Comparison of ENCODE assay signal across 23 cellular contexts in the genomic region with DNA sequence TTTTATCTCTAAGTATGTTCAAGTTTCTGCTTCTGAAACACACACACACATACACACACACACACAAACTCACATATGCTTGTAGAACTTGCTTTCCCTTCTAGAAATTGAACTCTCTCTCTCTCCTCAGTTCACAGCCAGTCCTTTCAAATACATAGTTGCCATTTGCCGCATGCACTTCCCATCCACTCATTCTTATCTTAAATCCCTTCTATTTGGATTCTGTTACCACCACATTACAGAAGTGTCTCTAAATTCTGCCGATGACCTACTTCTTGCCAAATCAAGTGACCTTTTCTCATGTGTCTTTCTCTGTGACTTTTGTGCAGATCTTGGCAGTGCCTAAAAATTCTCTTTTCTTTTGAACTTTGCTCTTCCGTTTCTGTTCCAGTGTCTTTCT. TPM values are rescaled to one million over a fixed set of nuclear protein-coding genes. Genes with fewer than 3 reads are reported as not detected.
"Had no signal": no experiment of that assay in that cellular context is flagged by ENCODE, and none has a peak within 500 bp of the region (broad histone marks: within the 10 kb centered on the region; RNA-seq: fewer than 3 reads in every experiment).

No MANE protein-coding gene starts in this region.

- H3K27ac Mint-ChIP-seq: memory B cell; natural killer cell; progenitor cell of endocrine pancreas; stimulated activated effector memory CD8-positive, alpha-beta T cell treated with anti-CD3 and anti-CD28 coated beads, Interleukin-12 subunit alpha, Interleukin-12 subunit beta, amount 100 ng/mL, for 72 hours; type B pancreatic cell had no signal

- H3K36me3 Mint-ChIP-seq: memory B cell; natural killer cell; stimulated activated effector memory CD8-positive, alpha-beta T cell treated with anti-CD3 and anti-CD28 coated beads, Interleukin-12 subunit alpha, Interleukin-12 subunit beta, amount 100 ng/mL, for 72 hours; type B pancreatic cell had no signal

- H3K4me1 Mint-ChIP-seq: memory B cell; stimulated activated effector memory CD8-positive, alpha-beta T cell treated with anti-CD3 and anti-CD28 coated beads, Interleukin-12 subunit alpha, Interleukin-12 subunit beta, amount 100 ng/mL, for 72 hours had no signal

- H3K4me3 ChIP-seq: coronary artery, esophagus squamous epithelium, hepatocyte, lung, pancreas, sigmoid colon, stomach, tibial artery had no signal

- H3K9me3 Mint-ChIP-seq: memory B cell; natural killer cell; stimulated activated effector memory CD8-positive, alpha-beta T cell treated with anti-CD3 and anti-CD28 coated beads, Interleukin-12 subunit alpha, Interleukin-12 subunit beta, amount 100 ng/mL, for 72 hours had no signal

- H3K36me3 ChIP-seq: esophagus squamous epithelium, pancreas, sigmoid colon, stomach, tibial artery had no signal

- H3K27me3 Mint-ChIP-seq: progenitor cell of endocrine pancreas, type B pancreatic cell had no signal

- H3K4me3 Mint-ChIP-seq: memory B cell; natural killer cell; stimulated activated effector memory CD8-positive, alpha-beta T cell treated with anti-CD3 and anti-CD28 coated beads, Interleukin-12 subunit alpha, Interleukin-12 subunit beta, amount 100 ng/mL, for 72 hours; type B pancreatic cell had no signal

- H3K27ac ChIP-seq: coronary artery, esophagus squamous epithelium, hepatocyte, pancreas, sigmoid colon, stomach, tibial artery had no signal

- H3K9me3 ChIP-seq: esophagus squamous epithelium, pancreas, sigmoid colon, stomach, tibial artery had no signal

- H3K27me3 ChIP-seq: esophagus squamous epithelium, hepatocyte, pancreas, sigmoid colon, stomach, tibial artery had no signal

- H3K4me1 ChIP-seq: esophagus squamous epithelium, sigmoid colon had no signal

- DNase-seq: dermis blood vessel endothelial cell; effector memory CD4-positive, alpha-beta T cell; erythroblast; esophagus squamous epithelium; left colon; natural killer cell; pancreas; sigmoid colon; stimulated activated CD4-positive, alpha-beta T cell treated with anti-CD3 and anti-CD28 coated beads, Interleukin-2, amount 100 ng/mL, for 24 hours; stimulated activated CD4-positive, alpha-beta T cell treated with anti-CD3 and anti-CD28 coated beads, Interleukin-4, amount 100 ng/mL, for 24 hours; stimulated activated naive CD4-positive, alpha-beta T cell treated with Interleukin-2 at 50 U/mL for 16 hours; stomach; tibial artery had no signal

- ATAC-seq: left colon; natural killer cell; pancreas; stimulated activated effector memory CD8-positive, alpha-beta T cell treated with anti-CD3 and anti-CD28 coated beads, Interleukin-12 subunit alpha, Interleukin-12 subunit beta, amount 100 ng/mL, for 72 hours had no signal

RNA-seq across cellular contexts. Expression of a gene that starts 7.5 kb away (rescaled TPM):
- total RNA-seq: esophagus squamous epithelium, kidney epithelial cell, left colon, mononuclear cell, natural killer cell had no signal
- polyA plus RNA-seq: hepatocyte, neural cell had no signal
